31 cellular contexts compared by ENCODE assay signal in the genomic region with DNA sequence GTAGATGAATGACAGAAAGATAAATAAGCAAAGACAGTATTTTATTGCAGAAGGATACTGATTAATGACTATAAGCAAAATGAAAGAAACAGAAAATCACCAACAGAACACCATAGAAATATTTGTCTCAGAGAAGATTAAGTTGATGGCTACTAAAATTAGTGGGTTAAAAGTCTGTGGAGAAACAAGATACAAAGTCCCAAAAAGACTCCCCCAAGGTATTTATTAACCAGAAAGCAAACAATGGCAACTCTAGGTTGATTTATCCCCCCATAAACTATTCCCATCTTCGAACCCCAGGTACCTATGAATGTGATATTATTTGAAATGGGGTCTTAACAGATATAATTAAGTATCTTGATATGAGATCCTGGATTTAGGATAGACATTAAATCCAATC.
"Had no signal": no experiment of that assay in that cellular context is flagged by ENCODE, and none has a peak within 500 bp of the region (broad histone marks: within the 10 kb centered on the region; RNA-seq: fewer than 3 reads in every experiment).

No MANE protein-coding gene starts in this region.

- H3K4me3 ChIP-seq: neural progenitor cell, ovary, psoas muscle, skin epidermis, smooth muscle cell, spleen, suprapubic skin, testis, tibial artery, transverse colon, upper lobe of right lung, uterus had no signal

- H3K4me2 ChIP-seq: neural progenitor cell, smooth muscle cell had no signal

- H3K27ac Mint-ChIP-seq: natural killer cell; nephron; neural progenitor cell; progenitor cell of endocrine pancreas; stimulated activated memory B cell treated with anti-CD40 and anti-IgM and Interleukin-4, amounts not matched to agents 10 μg/mL and 1 μg/mL and 100 μg/mL, for 72 hours; stimulated activated naive CD8-positive, alpha-beta T cell treated with anti-CD3 and anti-CD28 coated beads, Interleukin-15, amount 100 ng/mL, for 72 hours; type B pancreatic cell had no signal

- H3K36me3 ChIP-seq: neural progenitor cell, ovary, spleen, suprapubic skin, tibial artery, transverse colon, upper lobe of right lung, uterus had no signal

- H3K36me3 Mint-ChIP-seq: natural killer cell; neural progenitor cell; stimulated activated memory B cell treated with anti-CD40 and anti-IgM and Interleukin-4, amounts not matched to agents 10 μg/mL and 1 μg/mL and 100 μg/mL, for 72 hours; type B pancreatic cell had no signal

- H2AFZ ChIP-seq: neural progenitor cell, parathyroid adenoma had no signal

- H3K27ac ChIP-seq: neural progenitor cell, ovary, parathyroid adenoma, psoas muscle, skin epidermis, spleen, suprapubic skin, testis, tibial artery, transverse colon, upper lobe of right lung, uterus had no signal

- H3K9me3 ChIP-seq: ovary, psoas muscle, suprapubic skin, testis, tibial artery, upper lobe of right lung, uterus had no signal

- H3K27me3 Mint-ChIP-seq: progenitor cell of endocrine pancreas; stimulated activated memory B cell treated with anti-CD40 and anti-IgM and Interleukin-4, amounts not matched to agents 10 μg/mL and 1 μg/mL and 100 μg/mL, for 72 hours; stimulated activated naive CD8-positive, alpha-beta T cell treated with anti-CD3 and anti-CD28 coated beads, Interleukin-15, amount 100 ng/mL, for 72 hours; type B pancreatic cell had no signal

- H3K9me3 Mint-ChIP-seq: nephron; neural progenitor cell; stimulated activated memory B cell treated with anti-CD40 and anti-IgM and Interleukin-4, amounts not matched to agents 10 μg/mL and 1 μg/mL and 100 μg/mL, for 72 hours; type B pancreatic cell had no signal

- H3K9ac ChIP-seq: neural progenitor cell, parathyroid adenoma had no signal

- H3K4me1 Mint-ChIP-seq: natural killer cell; nephron; neural progenitor cell; stimulated activated memory B cell treated with anti-CD40 and anti-IgM and Interleukin-4, amounts not matched to agents 10 μg/mL and 1 μg/mL and 100 μg/mL, for 72 hours; stimulated activated naive CD8-positive, alpha-beta T cell treated with anti-CD3 and anti-CD28 coated beads, Interleukin-15, amount 100 ng/mL, for 72 hours had no signal

- H3K27me3 ChIP-seq: neural progenitor cell, ovary, spleen, suprapubic skin, testis, tibial artery, transverse colon, upper lobe of right lung, uterus had no signal

- ATAC-seq: natural killer cell; psoas muscle; right cardiac atrium; sciatic nerve; stimulated activated memory B cell treated with anti-CD40 and anti-IgM and Interleukin-4, amounts not matched to agents 10 μg/mL and 1 μg/mL and 100 μg/mL, for 72 hours; stimulated activated naive CD8-positive, alpha-beta T cell treated with anti-CD3 and anti-CD28 coated beads, Interleukin-15, amount 100 ng/mL, for 72 hours; stimulated activated naive CD8-positive, alpha-beta T cell treated with anti-CD3 and anti-CD28 coated beads, Interleukin-15, Interleukin-2, amounts not matched to agents 100 U/mL and 50 U/mL, for 24 hours; upper lobe of right lung had no signal

- H3K4me1 ChIP-seq: neural progenitor cell, parathyroid adenoma, psoas muscle, spleen, suprapubic skin, testis, tibial artery, transverse colon, upper lobe of right lung, uterus had no signal

- H3K79me2 ChIP-seq: parathyroid adenoma had no signal

- DNase-seq: natural killer cell; occipital lobe; ovary; posterior cingulate gyrus; psoas muscle; right cardiac atrium; spleen; stimulated activated CD4-positive, alpha-beta T cell treated with anti-CD3 and anti-CD28 coated beads, Interleukin-12 subunit alpha, Interleukin-12 subunit beta, amount 100 ng/mL, for 4 hours; stimulated activated CD4-positive, alpha-beta T cell treated with anti-CD3 and anti-CD28 coated beads, Interleukin-1b, Interleukin-23, amount 100 ng/mL, for 48 hours; stimulated activated CD4-positive, alpha-beta T cell treated with anti-CD3 and anti-CD28 coated beads, Interleukin-4, amount 100 ng/mL, for 1 hour; stimulated activated CD4-positive, alpha-beta T cell treated with anti-CD3 and anti-CD28 coated beads, Interleukin-4, amount 100 ng/mL, for 4 hours; stimulated activated CD8-positive, alpha-beta memory T cell treated with anti-CD3 and anti-CD28 coated beads, Interleukin-4, amount 100 ng/mL, for 48 hours; stimulated activated naive CD4-positive, alpha-beta T cell; stimulated activated naive CD8-positive, alpha-beta T cell treated with anti-CD3 and anti-CD28 coated beads, Interleukin-15, amount 100 ng/mL, for 72 hours; stimulated activated naive CD8-positive, alpha-beta T cell treated with anti-CD3 and anti-CD28 coated beads, Interleukin-15, Interleukin-2, amounts not matched to agents 100 U/mL and 50 U/mL, for 24 hours; substantia nigra; testis; tibial artery; transverse colon; upper lobe of right lung; uterus had no signal

- H3K4me3 Mint-ChIP-seq: natural killer cell; nephron; neural progenitor cell; stimulated activated memory B cell treated with anti-CD40 and anti-IgM and Interleukin-4, amounts not matched to agents 10 μg/mL and 1 μg/mL and 100 μg/mL, for 72 hours; stimulated activated naive CD8-positive, alpha-beta T cell treated with anti-CD3 and anti-CD28 coated beads, Interleukin-15, amount 100 ng/mL, for 72 hours; type B pancreatic cell had no signal
